ENCODE assay signal across 1 cellular context in the genomic region with DNA sequence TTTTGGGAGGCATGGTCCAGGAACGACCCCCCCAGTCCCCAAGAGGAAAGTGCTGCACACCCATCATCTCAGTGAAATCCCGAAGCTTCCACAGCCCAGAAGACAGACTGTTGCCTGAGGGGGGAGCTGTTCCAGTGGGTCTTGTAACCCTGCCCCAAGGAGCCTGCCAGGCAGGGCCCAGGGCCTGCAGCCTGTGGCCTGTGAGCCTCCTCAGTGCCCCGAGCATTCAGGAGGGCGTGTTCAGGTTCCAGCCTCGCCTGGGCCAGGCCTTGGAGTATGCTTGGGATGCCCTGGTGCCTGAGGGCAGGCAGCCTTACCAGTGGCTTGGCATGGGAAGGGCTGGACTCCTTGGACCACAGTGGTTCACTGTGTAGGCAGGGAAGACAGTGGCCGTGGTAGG.
TF ChIP-seq lines count a peak whose summit lies in the region.

No MANE protein-coding gene starts in this region.

TF ChIP-seq in HepG2, 621 proteins besides CTCF, POLR2A, EP300 and RAD21:
- TF ChIP-seq, protein P1, sequence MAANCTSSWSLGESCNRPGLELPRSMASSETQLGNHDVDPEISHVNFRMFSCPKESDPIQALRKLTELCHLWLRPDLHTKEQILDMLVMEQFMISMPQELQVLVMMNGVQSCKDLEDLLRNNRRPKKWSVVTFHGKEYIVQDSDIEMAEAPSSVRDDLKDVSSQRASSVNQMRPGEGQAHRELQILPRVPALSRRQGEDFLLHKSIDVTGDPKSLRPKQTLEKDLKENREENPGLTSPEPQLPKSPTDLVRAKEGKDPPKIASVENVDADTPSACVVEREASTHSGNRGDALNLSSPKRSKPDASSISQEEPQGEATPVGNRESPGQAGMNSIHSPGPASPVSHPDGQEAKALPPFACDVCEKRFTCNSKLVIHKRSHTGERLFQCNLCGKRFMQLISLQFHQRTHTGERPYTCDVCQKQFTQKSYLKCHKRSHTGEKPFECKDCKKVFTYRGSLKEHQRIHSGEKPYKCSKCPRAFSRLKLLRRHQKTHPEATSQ (CRISPR knock-in tag; IDR thresholded peaks at IDR 0.05; ENCODE audit: borderline replicate concordance) = no peak
- TF ChIP-seq, protein P2, sequence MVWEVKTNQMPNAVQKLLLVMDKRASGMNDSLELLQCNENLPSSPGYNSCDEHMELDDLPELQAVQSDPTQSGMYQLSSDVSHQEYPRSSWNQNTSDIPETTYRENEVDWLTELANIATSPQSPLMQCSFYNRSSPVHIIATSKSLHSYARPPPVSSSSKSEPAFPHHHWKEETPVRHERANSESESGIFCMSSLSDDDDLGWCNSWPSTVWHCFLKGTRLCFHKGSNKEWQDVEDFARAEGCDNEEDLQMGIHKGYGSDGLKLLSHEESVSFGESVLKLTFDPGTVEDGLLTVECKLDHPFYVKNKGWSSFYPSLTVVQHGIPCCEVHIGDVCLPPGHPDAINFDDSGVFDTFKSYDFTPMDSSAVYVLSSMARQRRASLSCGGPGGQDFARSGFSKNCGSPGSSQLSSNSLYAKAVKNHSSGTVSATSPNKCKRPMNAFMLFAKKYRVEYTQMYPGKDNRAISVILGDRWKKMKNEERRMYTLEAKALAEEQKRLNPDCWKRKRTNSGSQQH (CRISPR knock-in tag; IDR thresholded peaks at IDR 0.05; ENCODE audit: low read depth) = no peak
- TF ChIP-seq ZNF564 (CRISPR knock-in tag; IDR thresholded peaks at IDR 0.05) (no peak), ZKSCAN5 (CRISPR knock-in tag; IDR thresholded peaks at IDR 0.05) (no peak), ZFY (CRISPR knock-in tag; IDR thresholded peaks at IDR 0.05) (no peak), KMT2A (CRISPR knock-in tag; IDR thresholded peaks at IDR 0.05) (no peak), JUNB (CRISPR knock-in tag; IDR thresholded peaks at IDR 0.05; ENCODE audit: borderline replicate concordance) (no peak), ZFP62 (CRISPR knock-in tag; IDR thresholded peaks at IDR 0.05) (no peak), ZNF30 (CRISPR knock-in tag; IDR thresholded peaks at IDR 0.05) (no peak), CCDC6 (CRISPR knock-in tag; IDR thresholded peaks at IDR 0.05) (no peak), ATF7-NPFF (CRISPR knock-in tag; IDR thresholded peaks at IDR 0.05; ENCODE audit: low read depth) (no peak), HOXA5 (CRISPR knock-in tag; IDR thresholded peaks at IDR 0.05) (no peak), RCOR2 (CRISPR knock-in tag; IDR thresholded peaks at IDR 0.05) (no peak), GFI1 (CRISPR knock-in tag; IDR thresholded peaks at IDR 0.05; ENCODE audit: borderline replicate concordance) (no peak), ZNF333 (CRISPR knock-in tag; IDR thresholded peaks at IDR 0.05; ENCODE audit: borderline replicate concordance) (no peak), ZNF264 (CRISPR knock-in tag; IDR thresholded peaks at IDR 0.05) (no peak), ZNF839 (CRISPR knock-in tag; IDR thresholded peaks at IDR 0.05; ENCODE audit: borderline replicate concordance) (no peak)
- TF ChIP-seq, protein P3, sequence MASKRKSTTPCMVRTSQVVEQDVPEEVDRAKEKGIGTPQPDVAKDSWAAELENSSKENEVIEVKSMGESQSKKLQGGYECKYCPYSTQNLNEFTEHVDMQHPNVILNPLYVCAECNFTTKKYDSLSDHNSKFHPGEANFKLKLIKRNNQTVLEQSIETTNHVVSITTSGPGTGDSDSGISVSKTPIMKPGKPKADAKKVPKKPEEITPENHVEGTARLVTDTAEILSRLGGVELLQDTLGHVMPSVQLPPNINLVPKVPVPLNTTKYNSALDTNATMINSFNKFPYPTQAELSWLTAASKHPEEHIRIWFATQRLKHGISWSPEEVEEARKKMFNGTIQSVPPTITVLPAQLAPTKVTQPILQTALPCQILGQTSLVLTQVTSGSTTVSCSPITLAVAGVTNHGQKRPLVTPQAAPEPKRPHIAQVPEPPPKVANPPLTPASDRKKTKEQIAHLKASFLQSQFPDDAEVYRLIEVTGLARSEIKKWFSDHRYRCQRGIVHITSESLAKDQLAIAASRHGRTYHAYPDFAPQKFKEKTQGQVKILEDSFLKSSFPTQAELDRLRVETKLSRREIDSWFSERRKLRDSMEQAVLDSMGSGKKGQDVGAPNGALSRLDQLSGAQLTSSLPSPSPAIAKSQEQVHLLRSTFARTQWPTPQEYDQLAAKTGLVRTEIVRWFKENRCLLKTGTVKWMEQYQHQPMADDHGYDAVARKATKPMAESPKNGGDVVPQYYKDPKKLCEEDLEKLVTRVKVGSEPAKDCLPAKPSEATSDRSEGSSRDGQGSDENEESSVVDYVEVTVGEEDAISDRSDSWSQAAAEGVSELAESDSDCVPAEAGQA (IDR thresholded peaks at IDR 0.05; ENCODE audit: low read depth) = no peak
- TF ChIP-seq, protein P3 (CRISPR knock-in tag; IDR thresholded peaks at IDR 0.05; ENCODE audit: borderline replicate concordance) = no peak
- TF ChIP-seq, protein P4, sequence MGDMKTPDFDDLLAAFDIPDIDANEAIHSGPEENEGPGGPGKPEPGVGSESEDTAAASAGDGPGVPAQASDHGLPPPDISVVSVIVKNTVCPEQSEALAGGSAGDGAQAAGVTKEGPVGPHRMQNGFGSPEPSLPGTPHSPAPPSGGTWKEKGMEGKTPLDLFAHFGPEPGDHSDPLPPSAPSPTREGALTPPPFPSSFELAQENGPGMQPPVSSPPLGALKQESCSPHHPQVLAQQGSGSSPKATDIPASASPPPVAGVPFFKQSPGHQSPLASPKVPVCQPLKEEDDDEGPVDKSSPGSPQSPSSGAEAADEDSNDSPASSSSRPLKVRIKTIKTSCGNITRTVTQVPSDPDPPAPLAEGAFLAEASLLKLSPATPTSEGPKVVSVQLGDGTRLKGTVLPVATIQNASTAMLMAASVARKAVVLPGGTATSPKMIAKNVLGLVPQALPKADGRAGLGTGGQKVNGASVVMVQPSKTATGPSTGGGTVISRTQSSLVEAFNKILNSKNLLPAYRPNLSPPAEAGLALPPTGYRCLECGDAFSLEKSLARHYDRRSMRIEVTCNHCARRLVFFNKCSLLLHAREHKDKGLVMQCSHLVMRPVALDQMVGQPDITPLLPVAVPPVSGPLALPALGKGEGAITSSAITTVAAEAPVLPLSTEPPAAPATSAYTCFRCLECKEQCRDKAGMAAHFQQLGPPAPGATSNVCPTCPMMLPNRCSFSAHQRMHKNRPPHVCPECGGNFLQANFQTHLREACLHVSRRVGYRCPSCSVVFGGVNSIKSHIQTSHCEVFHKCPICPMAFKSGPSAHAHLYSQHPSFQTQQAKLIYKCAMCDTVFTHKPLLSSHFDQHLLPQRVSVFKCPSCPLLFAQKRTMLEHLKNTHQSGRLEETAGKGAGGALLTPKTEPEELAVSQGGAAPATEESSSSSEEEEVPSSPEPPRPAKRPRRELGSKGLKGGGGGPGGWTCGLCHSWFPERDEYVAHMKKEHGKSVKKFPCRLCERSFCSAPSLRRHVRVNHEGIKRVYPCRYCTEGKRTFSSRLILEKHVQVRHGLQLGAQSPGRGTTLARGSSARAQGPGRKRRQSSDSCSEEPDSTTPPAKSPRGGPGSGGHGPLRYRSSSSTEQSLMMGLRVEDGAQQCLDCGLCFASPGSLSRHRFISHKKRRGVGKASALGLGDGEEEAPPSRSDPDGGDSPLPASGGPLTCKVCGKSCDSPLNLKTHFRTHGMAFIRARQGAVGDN (CRISPR knock-in tag; IDR thresholded peaks at IDR 0.05) = no peak
- TF ChIP-seq, protein P5, sequence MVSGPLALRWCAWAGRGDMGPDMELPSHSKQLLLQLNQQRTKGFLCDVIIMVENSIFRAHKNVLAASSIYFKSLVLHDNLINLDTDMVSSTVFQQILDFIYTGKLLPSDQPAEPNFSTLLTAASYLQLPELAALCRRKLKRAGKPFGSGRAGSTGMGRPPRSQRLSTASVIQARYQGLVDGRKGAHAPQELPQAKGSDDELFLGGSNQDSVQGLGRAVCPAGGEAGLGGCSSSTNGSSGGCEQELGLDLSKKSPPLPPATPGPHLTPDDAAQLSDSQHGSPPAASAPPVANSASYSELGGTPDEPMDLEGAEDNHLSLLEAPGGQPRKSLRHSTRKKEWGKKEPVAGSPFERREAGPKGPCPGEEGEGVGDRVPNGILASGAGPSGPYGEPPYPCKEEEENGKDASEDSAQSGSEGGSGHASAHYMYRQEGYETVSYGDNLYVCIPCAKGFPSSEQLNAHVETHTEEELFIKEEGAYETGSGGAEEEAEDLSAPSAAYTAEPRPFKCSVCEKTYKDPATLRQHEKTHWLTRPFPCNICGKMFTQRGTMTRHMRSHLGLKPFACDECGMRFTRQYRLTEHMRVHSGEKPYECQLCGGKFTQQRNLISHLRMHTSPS (CRISPR knock-in tag; IDR thresholded peaks at IDR 0.05; ENCODE audit: low read depth) = no peak
